Comparison of ENCODE assay signal across 35 cellular contexts in genomic region chrX:14758029-14758491, GRCh38.
"Had no signal": no experiment of that assay in that cellular context is flagged by ENCODE, and none has a peak within 500 bp of the region (broad histone marks: within the 10 kb centered on the region; RNA-seq: fewer than 3 reads in every experiment).

No MANE protein-coding gene starts in this region.

- H3K27me3 ChIP-seq: gastroesophageal sphincter, hepatocyte, neural progenitor cell, thyroid gland, upper lobe of right lung had no signal

- H3K36me3 Mint-ChIP-seq: activated CD4-positive, alpha-beta memory T cell treated with anti-CD3 and anti-CD28 coated beads for 36 hours; activated naive CD8-positive, alpha-beta T cell treated with anti-CD3 and anti-CD28 coated beads for 36 hours; brain; natural killer cell; stimulated activated memory B cell treated with anti-CD40 and anti-IgM and Interleukin-4, amounts not matched to agents 10 μg/mL and 1 μg/mL and 100 μg/mL, for 72 hours had no signal

- H3K9me3 ChIP-seq: adrenal gland, gastroesophageal sphincter, psoas muscle, thyroid gland, upper lobe of right lung had no signal

- H2AFZ ChIP-seq: hepatocyte, neural progenitor cell, parathyroid adenoma had no signal

- H3K4me3 ChIP-seq: adrenal gland, gastroesophageal sphincter, hepatocyte, neural progenitor cell, psoas muscle, smooth muscle cell, thyroid gland, upper lobe of right lung had no signal

- H3K9ac ChIP-seq: neural progenitor cell, parathyroid adenoma had no signal

- H3K27ac Mint-ChIP-seq: activated CD4-positive, alpha-beta memory T cell treated with anti-CD3 and anti-CD28 coated beads for 36 hours; activated CD4-positive, alpha-beta T cell treated with anti-CD3 and anti-CD28 coated beads, Interleukin-2, amount 10 ng/mL, durations not matched to agents 24 days and 14 days; activated naive CD4-positive, alpha-beta T cell treated with anti-CD3 and anti-CD28 coated beads for 36 hours; activated naive CD8-positive, alpha-beta T cell treated with anti-CD3 and anti-CD28 coated beads for 36 hours; activated T-helper 1 cell treated with anti-CD3 and anti-CD28 coated beads, Interleukin-12 subunit alpha, Interleukin-12 subunit beta, Interleukin-2, Interleukin-4 antibody, amounts not matched to agents 30 ng/mL and 10 ng/mL and 1 ng/mL, durations not matched to agents 14 hours and 24 hours and 36 hours; brain; effector memory CD8-positive, alpha-beta T cell; memory B cell; natural killer cell; neural progenitor cell; stimulated activated memory B cell treated with anti-CD40 and anti-IgM and Interleukin-4, amounts not matched to agents 10 μg/mL and 1 μg/mL and 100 μg/mL, for 72 hours; stimulated activated naive CD8-positive, alpha-beta T cell treated with anti-CD3 and anti-CD28 coated beads, Interleukin-15, amount 100 ng/mL, for 72 hours had no signal

- H3K4me2 ChIP-seq: hepatocyte, neural progenitor cell, smooth muscle cell had no signal

- ATAC-seq: effector memory CD8-positive, alpha-beta T cell; gastroesophageal sphincter; left colon; natural killer cell; psoas muscle; stimulated activated memory B cell treated with anti-CD40 and anti-IgM and Interleukin-4, amounts not matched to agents 10 μg/mL and 1 μg/mL and 100 μg/mL, for 72 hours; stimulated activated naive CD8-positive, alpha-beta T cell treated with anti-CD3 and anti-CD28 coated beads, Interleukin-15, amount 100 ng/mL, for 72 hours; upper lobe of right lung had no signal

- H3K27ac ChIP-seq: adrenal gland, gastroesophageal sphincter, hepatocyte, neural progenitor cell, parathyroid adenoma, psoas muscle, thyroid gland, upper lobe of right lung, VCaP had no signal

- H3K9me3 Mint-ChIP-seq: activated CD4-positive, alpha-beta memory T cell treated with anti-CD3 and anti-CD28 coated beads for 36 hours; activated naive CD4-positive, alpha-beta T cell treated with anti-CD3 and anti-CD28 coated beads for 36 hours; activated T-helper 1 cell treated with anti-CD3 and anti-CD28 coated beads, Interleukin-12 subunit alpha, Interleukin-12 subunit beta, Interleukin-2, Interleukin-4 antibody, amounts not matched to agents 30 ng/mL and 10 ng/mL and 1 ng/mL, durations not matched to agents 14 hours and 24 hours and 36 hours; effector memory CD8-positive, alpha-beta T cell; stimulated activated naive CD8-positive, alpha-beta T cell treated with anti-CD3 and anti-CD28 coated beads, Interleukin-15, amount 100 ng/mL, for 72 hours had no signal

- H3K79me2 ChIP-seq: hepatocyte, parathyroid adenoma had no signal

- H3K27me3 Mint-ChIP-seq: activated CD4-positive, alpha-beta memory T cell treated with anti-CD3 and anti-CD28 coated beads for 36 hours; activated CD4-positive, alpha-beta T cell treated with anti-CD3 and anti-CD28 coated beads, Interleukin-2, amount 10 ng/mL, durations not matched to agents 24 days and 14 days; activated naive CD8-positive, alpha-beta T cell treated with anti-CD3 and anti-CD28 coated beads for 36 hours; effector memory CD8-positive, alpha-beta T cell; memory B cell; stimulated activated memory B cell treated with anti-CD40 and anti-IgM and Interleukin-4, amounts not matched to agents 10 μg/mL and 1 μg/mL and 100 μg/mL, for 72 hours; stimulated activated naive CD8-positive, alpha-beta T cell treated with anti-CD3 and anti-CD28 coated beads, Interleukin-15, amount 100 ng/mL, for 72 hours had no signal

- H3K4me3 Mint-ChIP-seq: activated CD4-positive, alpha-beta memory T cell treated with anti-CD3 and anti-CD28 coated beads for 36 hours; activated CD4-positive, alpha-beta T cell treated with anti-CD3 and anti-CD28 coated beads, Interleukin-2, amount 10 ng/mL, durations not matched to agents 24 days and 14 days; activated naive CD4-positive, alpha-beta T cell treated with anti-CD3 and anti-CD28 coated beads for 36 hours; activated naive CD8-positive, alpha-beta T cell treated with anti-CD3 and anti-CD28 coated beads for 36 hours; activated T-helper 1 cell treated with anti-CD3 and anti-CD28 coated beads, Interleukin-12 subunit alpha, Interleukin-12 subunit beta, Interleukin-2, Interleukin-4 antibody, amounts not matched to agents 30 ng/mL and 10 ng/mL and 1 ng/mL, durations not matched to agents 14 hours and 24 hours and 36 hours; brain; effector memory CD8-positive, alpha-beta T cell; memory B cell; natural killer cell; neural progenitor cell; stimulated activated memory B cell treated with anti-CD40 and anti-IgM and Interleukin-4, amounts not matched to agents 10 μg/mL and 1 μg/mL and 100 μg/mL, for 72 hours; stimulated activated naive CD8-positive, alpha-beta T cell treated with anti-CD3 and anti-CD28 coated beads, Interleukin-15, amount 100 ng/mL, for 72 hours had no signal

- H3K36me3 ChIP-seq: adrenal gland, gastroesophageal sphincter, neural progenitor cell, thyroid gland, upper lobe of right lung had no signal

- H3K4me1 Mint-ChIP-seq: activated CD4-positive, alpha-beta T cell treated with anti-CD3 and anti-CD28 coated beads, Interleukin-2, amount 10 ng/mL, durations not matched to agents 24 days and 14 days; activated naive CD8-positive, alpha-beta T cell treated with anti-CD3 and anti-CD28 coated beads for 36 hours; brain; memory B cell; natural killer cell; neural progenitor cell; stimulated activated memory B cell treated with anti-CD40 and anti-IgM and Interleukin-4, amounts not matched to agents 10 μg/mL and 1 μg/mL and 100 μg/mL, for 72 hours; stimulated activated naive CD8-positive, alpha-beta T cell treated with anti-CD3 and anti-CD28 coated beads, Interleukin-15, amount 100 ng/mL, for 72 hours had no signal

- DNase-seq: activated CD4-positive, alpha-beta memory T cell treated with anti-CD3 and anti-CD28 coated beads for 36 hours; activated CD4-positive, alpha-beta T cell treated with anti-CD3 and anti-CD28 coated beads, Interleukin-2, amount 10 ng/mL, durations not matched to agents 24 days and 14 days; activated CD4-positive, CD25-positive, alpha-beta regulatory T cell treated with anti-CD3 and anti-CD28 coated beads, Interleukin-2, amount 50 U/mL, for 72 hours; activated CD8-positive, alpha-beta memory T cell treated with anti-CD3 and anti-CD28 coated beads, Interleukin-2, amount 50 U/mL, for 4 hours; activated effector memory CD4-positive, alpha-beta T cell treated with anti-CD3 and anti-CD28 coated beads, Interleukin-2, amount 50 U/mL, for 16 hours; activated naive CD4-positive, alpha-beta T cell treated with anti-CD3 and anti-CD28 coated beads for 36 hours; activated naive CD8-positive, alpha-beta T cell treated with anti-CD3 and anti-CD28 coated beads for 36 hours; activated T-cell treated with anti-CD3 and anti-CD28 coated beads, Interleukin-2, amount 50 U/mL, for 1 hour; adrenal gland; aorta; cortex of kidney; effector memory CD8-positive, alpha-beta T cell; kidney; left colon; natural killer cell; occipital lobe; psoas muscle; stimulated activated CD4-positive, alpha-beta T cell treated with anti-CD3 and anti-CD28 coated beads, Interleukin-1b, Interleukin-23, amount 100 ng/mL, for 48 hours; stimulated activated CD4-positive, alpha-beta T cell treated with anti-CD3 and anti-CD28 coated beads, Interleukin-4, amount 100 ng/mL, for 4 hours; stimulated activated CD8-positive, alpha-beta memory T cell treated with anti-CD3 and anti-CD28 coated beads, Interleukin-4, amount 100 ng/mL, for 48 hours; stimulated activated naive CD8-positive, alpha-beta T cell treated with anti-CD3 and anti-CD28 coated beads, Interleukin-15, amount 100 ng/mL, for 72 hours; substantia nigra; T-helper 9 cell; thyroid gland; upper lobe of right lung had no signal

- H3K4me1 ChIP-seq: adrenal gland, gastroesophageal sphincter, neural progenitor cell, parathyroid adenoma, psoas muscle, thyroid gland, upper lobe of right lung had no signal
